In the genomic region with DNA sequence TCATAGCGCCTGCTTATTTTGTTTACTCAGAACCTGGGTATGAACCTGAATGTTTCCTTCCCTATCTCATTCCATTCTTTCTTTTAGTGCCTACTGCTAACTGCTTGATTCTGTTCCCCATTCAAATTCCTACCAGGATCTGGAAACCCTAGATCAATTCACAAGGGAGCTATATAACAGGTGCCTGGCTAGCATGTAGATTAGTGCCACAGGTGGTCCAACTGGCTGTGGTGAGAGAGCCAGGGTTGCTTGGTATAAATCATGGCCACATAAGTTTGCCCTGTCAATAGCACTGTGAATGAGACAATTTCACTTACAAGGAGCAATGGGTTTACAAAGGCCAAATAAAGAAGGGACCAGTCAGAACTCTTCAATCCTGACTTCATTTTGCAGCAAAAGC, we compare ENCODE assay signal across 1 cellular context.
TF ChIP-seq lines count a peak whose summit lies in the region.

No MANE protein-coding gene starts in this region.

TF ChIP-seq in HEK293, 187 proteins besides CTCF, POLR2A, EP300 and RAD21 (continued from another document):
- TF ChIP-seq, protein P1, sequence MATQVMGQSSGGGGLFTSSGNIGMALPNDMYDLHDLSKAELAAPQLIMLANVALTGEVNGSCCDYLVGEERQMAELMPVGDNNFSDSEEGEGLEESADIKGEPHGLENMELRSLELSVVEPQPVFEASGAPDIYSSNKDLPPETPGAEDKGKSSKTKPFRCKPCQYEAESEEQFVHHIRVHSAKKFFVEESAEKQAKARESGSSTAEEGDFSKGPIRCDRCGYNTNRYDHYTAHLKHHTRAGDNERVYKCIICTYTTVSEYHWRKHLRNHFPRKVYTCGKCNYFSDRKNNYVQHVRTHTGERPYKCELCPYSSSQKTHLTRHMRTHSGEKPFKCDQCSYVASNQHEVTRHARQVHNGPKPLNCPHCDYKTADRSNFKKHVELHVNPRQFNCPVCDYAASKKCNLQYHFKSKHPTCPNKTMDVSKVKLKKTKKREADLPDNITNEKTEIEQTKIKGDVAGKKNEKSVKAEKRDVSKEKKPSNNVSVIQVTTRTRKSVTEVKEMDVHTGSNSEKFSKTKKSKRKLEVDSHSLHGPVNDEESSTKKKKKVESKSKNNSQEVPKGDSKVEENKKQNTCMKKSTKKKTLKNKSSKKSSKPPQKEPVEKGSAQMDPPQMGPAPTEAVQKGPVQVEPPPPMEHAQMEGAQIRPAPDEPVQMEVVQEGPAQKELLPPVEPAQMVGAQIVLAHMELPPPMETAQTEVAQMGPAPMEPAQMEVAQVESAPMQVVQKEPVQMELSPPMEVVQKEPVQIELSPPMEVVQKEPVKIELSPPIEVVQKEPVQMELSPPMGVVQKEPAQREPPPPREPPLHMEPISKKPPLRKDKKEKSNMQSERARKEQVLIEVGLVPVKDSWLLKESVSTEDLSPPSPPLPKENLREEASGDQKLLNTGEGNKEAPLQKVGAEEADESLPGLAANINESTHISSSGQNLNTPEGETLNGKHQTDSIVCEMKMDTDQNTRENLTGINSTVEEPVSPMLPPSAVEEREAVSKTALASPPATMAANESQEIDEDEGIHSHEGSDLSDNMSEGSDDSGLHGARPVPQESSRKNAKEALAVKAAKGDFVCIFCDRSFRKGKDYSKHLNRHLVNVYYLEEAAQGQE (tag by site-specific recombination; IDR thresholded peaks at IDR 0.05) = no peak
- TF ChIP-seq GLI4 (tag by site-specific recombination; IDR thresholded peaks at IDR 0.05) = no peak
- TF ChIP-seq, protein P2, sequence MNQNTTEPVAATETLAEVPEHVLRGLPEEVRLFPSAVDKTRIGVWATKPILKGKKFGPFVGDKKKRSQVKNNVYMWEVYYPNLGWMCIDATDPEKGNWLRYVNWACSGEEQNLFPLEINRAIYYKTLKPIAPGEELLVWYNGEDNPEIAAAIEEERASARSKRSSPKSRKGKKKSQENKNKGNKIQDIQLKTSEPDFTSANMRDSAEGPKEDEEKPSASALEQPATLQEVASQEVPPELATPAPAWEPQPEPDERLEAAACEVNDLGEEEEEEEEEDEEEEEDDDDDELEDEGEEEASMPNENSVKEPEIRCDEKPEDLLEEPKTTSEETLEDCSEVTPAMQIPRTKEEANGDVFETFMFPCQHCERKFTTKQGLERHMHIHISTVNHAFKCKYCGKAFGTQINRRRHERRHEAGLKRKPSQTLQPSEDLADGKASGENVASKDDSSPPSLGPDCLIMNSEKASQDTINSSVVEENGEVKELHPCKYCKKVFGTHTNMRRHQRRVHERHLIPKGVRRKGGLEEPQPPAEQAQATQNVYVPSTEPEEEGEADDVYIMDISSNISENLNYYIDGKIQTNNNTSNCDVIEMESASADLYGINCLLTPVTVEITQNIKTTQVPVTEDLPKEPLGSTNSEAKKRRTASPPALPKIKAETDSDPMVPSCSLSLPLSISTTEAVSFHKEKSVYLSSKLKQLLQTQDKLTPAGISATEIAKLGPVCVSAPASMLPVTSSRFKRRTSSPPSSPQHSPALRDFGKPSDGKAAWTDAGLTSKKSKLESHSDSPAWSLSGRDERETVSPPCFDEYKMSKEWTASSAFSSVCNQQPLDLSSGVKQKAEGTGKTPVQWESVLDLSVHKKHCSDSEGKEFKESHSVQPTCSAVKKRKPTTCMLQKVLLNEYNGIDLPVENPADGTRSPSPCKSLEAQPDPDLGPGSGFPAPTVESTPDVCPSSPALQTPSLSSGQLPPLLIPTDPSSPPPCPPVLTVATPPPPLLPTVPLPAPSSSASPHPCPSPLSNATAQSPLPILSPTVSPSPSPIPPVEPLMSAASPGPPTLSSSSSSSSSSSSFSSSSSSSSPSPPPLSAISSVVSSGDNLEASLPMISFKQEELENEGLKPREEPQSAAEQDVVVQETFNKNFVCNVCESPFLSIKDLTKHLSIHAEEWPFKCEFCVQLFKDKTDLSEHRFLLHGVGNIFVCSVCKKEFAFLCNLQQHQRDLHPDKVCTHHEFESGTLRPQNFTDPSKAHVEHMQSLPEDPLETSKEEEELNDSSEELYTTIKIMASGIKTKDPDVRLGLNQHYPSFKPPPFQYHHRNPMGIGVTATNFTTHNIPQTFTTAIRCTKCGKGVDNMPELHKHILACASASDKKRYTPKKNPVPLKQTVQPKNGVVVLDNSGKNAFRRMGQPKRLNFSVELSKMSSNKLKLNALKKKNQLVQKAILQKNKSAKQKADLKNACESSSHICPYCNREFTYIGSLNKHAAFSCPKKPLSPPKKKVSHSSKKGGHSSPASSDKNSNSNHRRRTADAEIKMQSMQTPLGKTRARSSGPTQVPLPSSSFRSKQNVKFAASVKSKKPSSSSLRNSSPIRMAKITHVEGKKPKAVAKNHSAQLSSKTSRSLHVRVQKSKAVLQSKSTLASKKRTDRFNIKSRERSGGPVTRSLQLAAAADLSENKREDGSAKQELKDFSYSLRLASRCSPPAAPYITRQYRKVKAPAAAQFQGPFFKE (tag by site-specific recombination; IDR thresholded peaks at IDR 0.05; ENCODE audit: borderline replicate concordance) = no peak
- TF ChIP-seq ZNF426 (tag by site-specific recombination; IDR thresholded peaks at IDR 0.05) = no peak
- TF ChIP-seq, protein P3, sequence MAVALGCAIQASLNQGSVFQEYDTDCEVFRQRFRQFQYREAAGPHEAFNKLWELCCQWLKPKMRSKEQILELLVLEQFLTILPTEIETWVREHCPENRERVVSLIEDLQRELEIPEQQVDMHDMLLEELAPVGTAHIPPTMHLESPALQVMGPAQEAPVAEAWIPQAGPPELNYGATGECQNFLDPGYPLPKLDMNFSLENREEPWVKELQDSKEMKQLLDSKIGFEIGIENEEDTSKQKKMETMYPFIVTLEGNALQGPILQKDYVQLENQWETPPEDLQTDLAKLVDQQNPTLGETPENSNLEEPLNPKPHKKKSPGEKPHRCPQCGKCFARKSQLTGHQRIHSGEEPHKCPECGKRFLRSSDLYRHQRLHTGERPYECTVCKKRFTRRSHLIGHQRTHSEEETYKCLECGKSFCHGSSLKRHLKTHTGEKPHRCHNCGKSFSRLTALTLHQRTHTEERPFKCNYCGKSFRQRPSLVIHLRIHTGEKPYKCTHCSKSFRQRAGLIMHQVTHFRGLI (tag by site-specific recombination; IDR thresholded peaks at IDR 0.05) = no peak
- TF ChIP-seq ZNF404 (tag by site-specific recombination; IDR thresholded peaks at IDR 0.05) = no peak
- no peak for TF ChIP-seq ZNF514 (tag by site-specific recombination; IDR thresholded peaks at IDR 0.05)
